In genomic region chr15:43132830-43133428, GRCh38 we compare ENCODE assay signal across 8 cellular contexts. TPM values are rescaled to one million over a fixed set of nuclear protein-coding genes. Genes with fewer than 3 reads are reported as not detected.
DNase-seq lines count a peak whose midpoint lies in the region; ATAC-seq, FAIRE-seq and TF ChIP-seq lines count a peak whose summit lies in the region.

No MANE protein-coding gene starts in this region.

- H3F3A ChIP-seq in DOHH2 (ENCODE audit: control insufficient read depth, insufficient read depth), result peaks cover 7% of the 10 kb centered on the region

- TF ChIP-seq CTCF in DOHH2 (IDR thresholded peaks at IDR 0.05; ENCODE audit: low read depth, low read length, poor library complexity, severe bottlenecking) (no peak), Peyer's patch (IDR thresholded peaks at IDR 0.05) (no peak), esophagus muscularis mucosa (IDR thresholded peaks at IDR 0.05) (no peak), osteocyte (IDR thresholded peaks at IDR 0.05) (no peak)

- no peaks in the 10 kb centered on the region for H4K20me1 ChIP-seq in DOHH2 (ENCODE audit: control insufficient read depth, insufficient read depth, low read depth, low read length)

- peaks cover 22% of the 10 kb centered on the region for H3K4me1 Mint-ChIP-seq in osteocyte (ENCODE audit: unreplicated experiment)

- H3K4me3 ChIP-seq in DOHH2 (ENCODE audit: low read length) (peak overlapping the region; percentile 82), Peyer's patch (peak overlapping the region; percentile 70 to 99 (median 90)), esophagus muscularis mucosa (peak overlapping the region; percentile 74 to 97 (median 82))

- H3K27ac Mint-ChIP-seq in osteocyte (ENCODE audit: unreplicated experiment), result peak overlapping the region; percentile 85

- peaks cover 11% of the 10 kb centered on the region for H3K9me3 Mint-ChIP-seq in osteocyte (ENCODE audit: unreplicated experiment)

- H3K36me3 ChIP-seq in DOHH2 (ENCODE audit: control insufficient read depth, low read length) (peaks cover 34% of the 10 kb centered on the region), Peyer's patch (peaks cover 0 to 17% (median 0%) of the 10 kb centered on the region in 3 donors), esophagus muscularis mucosa (peaks cover 12 to 26% (median 20%) of the 10 kb centered on the region in 4 donors)

- H3K27me3 ChIP-seq in DOHH2 (ENCODE audit: control insufficient read depth, low read length) (no peaks in the 10 kb centered on the region), Peyer's patch (no peaks in the 10 kb centered on the region), esophagus muscularis mucosa (no peaks in the 10 kb centered on the region)

- H3K79me2 ChIP-seq in DOHH2 (ENCODE audit: control insufficient read depth, low read length), result peaks cover 36% of the 10 kb centered on the region

- no peak for TF ChIP-seq EP300 in esophagus muscularis mucosa (IDR thresholded peaks at IDR 0.05)

- no peaks in the 10 kb centered on the region for H3K9me2 ChIP-seq in DOHH2 (replicated peaks; ENCODE audit: control insufficient read depth, low read length)

- TF ChIP-seq POLR2A in Peyer's patch (IDR thresholded peaks at IDR 0.05), result no peak
- no peak for TF ChIP-seq POLR2A in esophagus muscularis mucosa (IDR thresholded peaks at IDR 0.05; ENCODE audit: low read depth)
- no peak for TF ChIP-seq POLR2A in GM12892 (IDR thresholded peaks at IDR 0.05; ENCODE audit: low read depth, low read length)

- H3K9me3 ChIP-seq in DOHH2 (ENCODE audit: control insufficient read depth, insufficient read depth, low read length) (peaks cover 5% of the 10 kb centered on the region), Peyer's patch (no peaks in the 10 kb centered on the region), esophagus muscularis mucosa (no peaks in the 10 kb centered on the region)

- 38% methylated on average over 20 of the region's 20 CpGs for WGBS in esophagus muscularis mucosa

- FAIRE-seq in GM12892 (lab: Jason Lieb, UNC), result no peak

- H3K27ac ChIP-seq in DOHH2 (ENCODE audit: low read depth, low read length), result peak overlapping the region; percentile 47
- H3K27ac ChIP-seq in Peyer's patch, result peak overlapping the region; percentile 83 to 96 (median 86)
- peak overlapping the region; percentile 85 to 93 (median 85) for H3K27ac ChIP-seq in esophagus muscularis mucosa (replicated peaks in 1 of 4)

- H3K4me2 ChIP-seq in DOHH2 (ENCODE audit: low read length), result peak overlapping the region; percentile 68

- H3K27me3 Mint-ChIP-seq in osteocyte (ENCODE audit: unreplicated experiment), result no peaks in the 10 kb centered on the region

- intact Hi-C loops in esophagus muscularis mucosa (cut with DNase I), result loop anchor here (10.0 kb wide), 1 partner anchor 52 kb away; the partner anchor contains the start of gene CCNDBP1

- H3K4me3 Mint-ChIP-seq in osteocyte (ENCODE audit: unreplicated experiment), result peak overlapping the region; percentile 88

- H3K4me1 ChIP-seq in DOHH2 (ENCODE audit: control insufficient read depth, low read length) (peaks cover 18% of the 10 kb centered on the region), Peyer's patch (peaks cover 0 to 14% (median 3%) of the 10 kb centered on the region in 4 donors), esophagus muscularis mucosa (peaks cover 10 to 26% (median 22%) of the 10 kb centered on the region in 4 donors)

- H3K36me3 Mint-ChIP-seq in osteocyte (ENCODE audit: unreplicated experiment), result peaks cover 10% of the 10 kb centered on the region

- ATAC-seq in HG03045 (IDR thresholded peaks at IDR 0.05; ENCODE audit: unreplicated experiment) (no peak), HG02642 (IDR thresholded peaks at IDR 0.05; ENCODE audit: poor library complexity, unreplicated experiment) (no peak)

- DNase-seq in Peyer's patch (peak in 2 of 3 donors; percentile 54 to 63), esophagus muscularis mucosa (ENCODE audit: extremely low spot score) (no peak), osteocyte (ENCODE audit: extremely low spot score, unreplicated experiment) (no peak), GM12892 (ENCODE audit: insufficient read length) (no peak), superior temporal gyrus (ENCODE audit: extremely low spot score) (no peak)

RNA-seq across cellular contexts. Expression of gene TMEM62, which starts 0.5 kb away (rescaled TPM):
- total RNA-seq in Peyer's patch (10 to 100 TPM; 43.3 to 87.5 (median 57.0) TPM), esophagus muscularis mucosa (10 to 100 TPM; 21.5 to 32.0 (median 25.4) TPM), osteocyte (11.7 and 15.2 TPM in 2 replicates)
- polyA plus RNA-seq in GM12892 (2012; ENCODE audit: missing spikeins), result 14.0 TPM

RNA-seq across cellular contexts. Expression of gene UBR1, which starts 27.1 kb away (rescaled TPM):
- total RNA-seq in Peyer's patch (10 to 100 TPM; 23.8 to 56.9 (median 34.0) TPM), esophagus muscularis mucosa (10 to 100 TPM; 21.3 to 40.7 (median 28.7) TPM), osteocyte (31.4 and 34.1 TPM in 2 replicates)
- polyA plus RNA-seq in GM12892 (2012; ENCODE audit: missing spikeins), result 13.2 TPM

RNA-seq across cellular contexts. Expression of gene CCNDBP1, which starts 52.3 kb away (rescaled TPM):
- 10 to 100 TPM; 73.0 to 95.1 (median 83.5) TPM for total RNA-seq in Peyer's patch
- 10 to 100 TPM; 44.9 to 87.2 (median 69.6) TPM for total RNA-seq in esophagus muscularis mucosa
- total RNA-seq in osteocyte, result 39.4 and 39.6 TPM in 2 replicates
- polyA plus RNA-seq in GM12892 (2012; ENCODE audit: missing spikeins), result 45.6 TPM

Comparison
In these comparisons a context has a peak if more than half of its experiments do, and no peak if none do; other contexts are left out.
1. DNase-seq: peak in Peyer's patch (2 of 3); none in esophagus muscularis mucosa (single experiment), osteocyte (single experiment), GM12892 (single experiment) and superior temporal gyrus (single experiment).
2. Peak in every context shown above with its lines, with median percentiles within 50 percentile points of each other: H3K27ac ChIP-seq and H3K4me3 ChIP-seq.